ENCODE assay signal across 23 cellular contexts in genomic region chr12:66061076-66061475, GRCh38.
"Had no signal": no experiment of that assay in that cellular context is flagged by ENCODE, and none has a peak within 500 bp of the region (broad histone marks: within the 10 kb centered on the region; RNA-seq: fewer than 3 reads in every experiment).

No MANE protein-coding gene starts in this region.

- H3K36me3 Mint-ChIP-seq: natural killer cell; stimulated activated naive B cell treated with anti-CD40 and anti-IgM and Interleukin-4, amounts not matched to agents 10 μg/mL and 1 μg/mL and 100 μg/mL, for 72 hours had no signal

- H3K4me3 Mint-ChIP-seq: natural killer cell; stimulated activated naive B cell treated with anti-CD40 and anti-IgM and Interleukin-4, amounts not matched to agents 10 μg/mL and 1 μg/mL and 100 μg/mL, for 72 hours; stimulated activated naive CD8-positive, alpha-beta T cell treated with anti-CD3 and anti-CD28 coated beads, Interleukin-15, amount 100 ng/mL, for 72 hours had no signal

- H3K27ac ChIP-seq: gastrocnemius medialis, heart right ventricle, psoas muscle, skin epidermis, testis, tibial nerve, upper lobe of right lung, vagina had no signal

- ATAC-seq: esophagus mucosa; gastrocnemius medialis; heart right ventricle; left lobe of liver; natural killer cell; psoas muscle; sciatic nerve; stimulated activated naive B cell treated with anti-CD40 and anti-IgM and Interleukin-4, amounts not matched to agents 10 μg/mL and 1 μg/mL and 100 μg/mL, for 72 hours; stimulated activated naive CD8-positive, alpha-beta T cell treated with anti-CD3 and anti-CD28 coated beads, Interleukin-15, amount 100 ng/mL, for 72 hours; upper lobe of right lung had no signal

- H3K9me3 Mint-ChIP-seq: natural killer cell; stimulated activated naive B cell treated with anti-CD40 and anti-IgM and Interleukin-4, amounts not matched to agents 10 μg/mL and 1 μg/mL and 100 μg/mL, for 72 hours; stimulated activated naive CD8-positive, alpha-beta T cell treated with anti-CD3 and anti-CD28 coated beads, Interleukin-15, amount 100 ng/mL, for 72 hours had no signal

- H3K9me3 ChIP-seq: gastrocnemius medialis, heart right ventricle, mucosa of descending colon, psoas muscle, testis, tibial nerve, upper lobe of right lung, vagina had no signal

- H3K27ac Mint-ChIP-seq: natural killer cell; stimulated activated naive B cell treated with anti-CD40 and anti-IgM and Interleukin-4, amounts not matched to agents 10 μg/mL and 1 μg/mL and 100 μg/mL, for 72 hours; stimulated activated naive CD8-positive, alpha-beta T cell treated with anti-CD3 and anti-CD28 coated beads, Interleukin-15, amount 100 ng/mL, for 72 hours had no signal

- H3K4me3 ChIP-seq: gastrocnemius medialis, heart right ventricle, mucosa of descending colon, psoas muscle, skin epidermis, testis, tibial nerve, upper lobe of right lung, vagina had no signal

- H3K27me3 ChIP-seq: gastrocnemius medialis, testis, tibial nerve, upper lobe of right lung, vagina had no signal

- H3K4me1 ChIP-seq: gastrocnemius medialis, psoas muscle, testis, upper lobe of right lung, vagina had no signal

- DNase-seq: effector memory CD4-positive, alpha-beta T cell; gastrocnemius medialis; heart right ventricle; hypothalamus; kidney glomerular epithelial cell; mammary epithelial cell; natural killer cell; occipital lobe; psoas muscle; retina; stimulated activated CD4-positive, alpha-beta T cell treated with anti-CD3 and anti-CD28 coated beads, Interleukin-2, amount 100 ng/mL, for 24 hours; stimulated activated CD4-positive, alpha-beta T cell treated with anti-CD3 and anti-CD28 coated beads, Interleukin-4, amount 100 ng/mL, for 4 hours; stimulated activated naive B cell treated with anti-CD40 and anti-IgM and Interleukin-4, amounts not matched to agents 10 μg/mL and 1 μg/mL and 100 μg/mL, for 72 hours; stimulated activated naive CD8-positive, alpha-beta T cell treated with anti-CD3 and anti-CD28 coated beads, Interleukin-15, amount 100 ng/mL, for 72 hours; testis; upper lobe of right lung had no signal

- H3K36me3 ChIP-seq: gastrocnemius medialis, heart right ventricle, tibial nerve, upper lobe of right lung, vagina had no signal
